Comparison of ENCODE assay signal across 9 cellular contexts in the genomic region with DNA sequence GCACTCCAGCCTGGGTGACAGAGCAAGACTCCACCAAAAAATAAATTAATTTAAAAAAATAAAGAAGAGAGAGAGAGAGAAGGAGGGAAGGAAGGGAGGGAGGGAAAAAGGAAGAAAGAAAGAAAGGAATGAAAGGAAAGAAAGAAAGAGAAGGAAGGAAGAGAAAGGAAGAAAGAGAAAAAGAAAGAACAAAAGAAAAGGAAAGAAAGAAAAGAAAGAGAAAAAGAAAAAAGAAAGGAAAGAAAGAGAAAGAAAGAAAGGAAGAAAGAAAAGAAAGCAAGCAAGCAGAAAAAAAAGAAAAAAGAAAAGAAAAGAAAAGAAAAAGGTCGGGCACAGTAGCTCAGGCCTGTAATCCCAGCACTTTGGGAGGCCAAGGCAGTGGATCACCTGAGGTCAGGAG. TPM values are rescaled to one million over a fixed set of nuclear protein-coding genes. Genes with fewer than 3 reads are reported as not detected.
"Had no signal": no experiment of that assay in that cellular context is flagged by ENCODE, and none has a peak within 500 bp of the region (broad histone marks: within the 10 kb centered on the region; RNA-seq: fewer than 3 reads in every experiment).

No MANE protein-coding gene starts in this region.

- H3K4me3 Mint-ChIP-seq: IgD-negative memory B cell had no signal

- H3K27ac Mint-ChIP-seq: IgD-negative memory B cell had no signal

- H3K27ac ChIP-seq: HL-60 had no signal

- ATAC-seq: HepG2 had no signal

- FAIRE-seq: HepG2, HTR-8/SVneo had no signal

- H3K36me3 Mint-ChIP-seq: IgD-negative memory B cell had no signal

- H3K4me1 Mint-ChIP-seq: IgD-negative memory B cell had no signal

- DNase-seq: IMR-90, KBM-7, KG1 had no signal

RNA-seq across cellular contexts. Expression of a gene that starts 14.9 kb away (rescaled TPM):
- total RNA-seq: HepG2, HT-29, HT1080, IMR-90 had no signal
- polyA plus RNA-seq: HepG2, IgD-negative memory B cell, IMR-90 had no signal
